Comparison of ENCODE assay signal across 9 cellular contexts in the genomic region with DNA sequence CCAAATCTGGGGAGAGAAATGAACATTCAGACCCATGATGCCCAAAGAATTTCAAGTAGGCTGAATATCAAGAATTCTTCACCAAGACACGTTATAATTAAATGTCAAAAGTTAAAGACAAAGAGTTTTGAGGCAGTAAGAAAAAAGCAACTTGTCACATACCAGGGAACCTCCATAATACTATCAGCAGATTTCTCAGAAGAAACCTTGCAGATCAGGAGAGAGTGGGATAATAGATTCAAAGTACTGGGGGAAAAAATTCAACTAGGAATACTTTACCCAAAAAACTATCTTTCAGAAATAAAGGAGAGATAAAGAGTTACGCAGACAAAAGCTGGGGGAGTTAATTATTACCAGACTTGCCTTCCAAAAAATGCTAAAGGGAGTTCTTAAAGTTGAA.
"Had no signal": no experiment of that assay in that cellular context is flagged by ENCODE, and none has a peak within 500 bp of the region (broad histone marks: within the 10 kb centered on the region; RNA-seq: fewer than 3 reads in every experiment).

No MANE protein-coding gene starts in this region.

- H3K4me2 ChIP-seq: GM23338 had no signal

- DNase-seq: H9, HCEC 1CT, IMR-90, KG1 had no signal

- H2AFZ ChIP-seq: GM23338 had no signal

- H3K4me3 ChIP-seq: GM23338, K562 had no signal

- FAIRE-seq: H1, H54, HTR-8/SVneo, K562 had no signal

- ATAC-seq: GM23338, K562 had no signal
